In genomic region chr1:46689897-46690296, GRCh38 we compare ENCODE assay signal across 30 cellular contexts.
DNase-seq lines count a peak whose midpoint lies in the region; ATAC-seq, FAIRE-seq and TF ChIP-seq lines count a peak whose summit lies in the region.
"Had no signal": no experiment of that assay in that cellular context is flagged by ENCODE, and none has a peak within 500 bp of the region (broad histone marks: within the 10 kb centered on the region; RNA-seq: fewer than 3 reads in every experiment).

No MANE protein-coding gene starts in this region.

- H3K27me3 Mint-ChIP-seq in activated T-cell treated with anti-CD3 and anti-CD28 coated beads, Interleukin-2, amount 50 U/mL, for 24 hours, result no peaks in the 10 kb centered on the region
- no peaks in the 10 kb centered on the region for H3K27me3 Mint-ChIP-seq in effector memory CD8-positive, alpha-beta T cell
- H3K27me3 Mint-ChIP-seq in stimulated activated naive B cell treated with anti-CD40 and anti-IgM and Interleukin-4, amounts not matched to agents 10 μg/mL and 1 μg/mL and 100 μg/mL, for 72 hours, result no peaks in the 10 kb centered on the region
- H3K27me3 Mint-ChIP-seq: activated CD4-positive, alpha-beta T cell treated with anti-CD3 and anti-CD28 coated beads for 36 hours; CD4-positive, CD25-positive, alpha-beta regulatory T cell; central memory CD8-positive, alpha-beta T cell; dendritic cell treated with granulocyte-macrophage colony-stimulating factor and Interleukin-4, amounts not matched to agents 40 ng/mL and 50 ng/mL, for 4 days; naive B cell had no signal

- H3K27me3 ChIP-seq in Loucy (ENCODE audit: insufficient read depth, low read length, poor library complexity, severe bottlenecking), result no peaks in the 10 kb centered on the region
- H3K27me3 ChIP-seq: esophagus muscularis mucosa, foreskin keratinocyte, tibial artery, vagina had no signal

- peaks cover 88% of the 10 kb centered on the region for H3K4me1 ChIP-seq in Loucy (ENCODE audit: insufficient read depth, low read length, poor library complexity, severe bottlenecking)
- H3K4me1 ChIP-seq: foreskin keratinocyte had no signal

- FAIRE-seq in GM19239 (lab: Jason Lieb, UNC), result no peak
- FAIRE-seq: D721Med, H1, K562, keratinocyte, RCC 7860 had no signal

- DNase-seq in activated T-cell treated with anti-CD3 and anti-CD28 coated beads, Interleukin-2, amount 50 U/mL, for 24 hours, result no peak
- DNase-seq in activated T-cell treated with anti-CD3 and anti-CD28 coated beads, Interleukin-2, amount 50 U/mL, for 48 hours, result no peak
- no peak for DNase-seq in effector memory CD8-positive, alpha-beta T cell
- DNase-seq in stimulated activated naive B cell treated with anti-CD40 and anti-IgM and Interleukin-4, amounts not matched to agents 10 μg/mL and 1 μg/mL and 100 μg/mL, for 72 hours, result no peak
- DNase-seq in DMS79 (lab: John Stamatoyannopoulos, UW) (no peak), GM19239 (ENCODE audit: insufficient read length, low spot score) (no peak), AG20443 (ENCODE audit: low spot score) (no peak)
- DNase-seq: activated CD4-positive, alpha-beta T cell treated with anti-CD3 and anti-CD28 coated beads for 36 hours; activated gamma-delta T cell; CD4-positive, CD25-positive, alpha-beta regulatory T cell; foreskin keratinocyte; head of caudate nucleus; naive B cell; NCI-H1436 treated with DMSO at 0.1 percent for 48 hours; NCI-H2081 treated with DMSO at 0.1 percent for 48 hours; NCI-H226; NCI-H69; SHP77 treated with DMSO at 0.1 percent for 48 hours; stimulated activated CD4-positive, alpha-beta T cell treated with anti-CD3 and anti-CD28 coated beads, Interleukin-4, amount 100 ng/mL, for 24 hours; tibial artery had no signal

- H3K79me2 ChIP-seq in Loucy (ENCODE audit: insufficient read depth, low read length), result peaks cover 31% of the 10 kb centered on the region

- peak overlapping the region; percentile 72 for H3K27ac Mint-ChIP-seq in activated T-cell treated with anti-CD3 and anti-CD28 coated beads, Interleukin-2, amount 50 U/mL, for 24 hours
- peak overlapping the region; percentile 16 to 87 for H3K27ac Mint-ChIP-seq in effector memory CD8-positive, alpha-beta T cell
- peak overlapping the region; percentile 37 for H3K27ac Mint-ChIP-seq in stimulated activated naive B cell treated with anti-CD40 and anti-IgM and Interleukin-4, amounts not matched to agents 10 μg/mL and 1 μg/mL and 100 μg/mL, for 72 hours
- H3K27ac Mint-ChIP-seq: activated CD4-positive, alpha-beta T cell treated with anti-CD3 and anti-CD28 coated beads for 36 hours; CD4-positive, CD25-positive, alpha-beta regulatory T cell; dendritic cell treated with granulocyte-macrophage colony-stimulating factor and Interleukin-4, amounts not matched to agents 40 ng/mL and 50 ng/mL, for 4 days had no signal

- TF ChIP-seq CTCF in Loucy (conservative IDR thresholded peaks at IDR 0.05; ENCODE audit: low read length), result no peak

- H3K4me1 Mint-ChIP-seq in activated T-cell treated with anti-CD3 and anti-CD28 coated beads, Interleukin-2, amount 50 U/mL, for 24 hours (ENCODE audit: low read depth), result peaks cover 21% of the 10 kb centered on the region
- peaks cover 0 to 15% of the 10 kb centered on the region in 2 donors for H3K4me1 Mint-ChIP-seq in effector memory CD8-positive, alpha-beta T cell (ENCODE audit: low read depth in 2 of 2)
- H3K4me1 Mint-ChIP-seq in stimulated activated naive B cell treated with anti-CD40 and anti-IgM and Interleukin-4, amounts not matched to agents 10 μg/mL and 1 μg/mL and 100 μg/mL, for 72 hours, result peaks cover 10 to 20% of the 10 kb centered on the region in 2 donors

- no peaks in the 10 kb centered on the region for H4K20me1 ChIP-seq in Loucy (ENCODE audit: insufficient read depth, low read length, poor library complexity, severe bottlenecking)

- peaks cover 96% of the 10 kb centered on the region for H3K36me3 Mint-ChIP-seq in activated T-cell treated with anti-CD3 and anti-CD28 coated beads, Interleukin-2, amount 50 U/mL, for 24 hours (ENCODE audit: low read depth)
- peaks cover 71% of the 10 kb centered on the region for H3K36me3 Mint-ChIP-seq in effector memory CD8-positive, alpha-beta T cell (ENCODE audit: insufficient read depth)
- H3K36me3 Mint-ChIP-seq in stimulated activated naive B cell treated with anti-CD40 and anti-IgM and Interleukin-4, amounts not matched to agents 10 μg/mL and 1 μg/mL and 100 μg/mL, for 72 hours, result peaks cover 49 to 51% of the 10 kb centered on the region in 2 donors

- no peaks in the 10 kb centered on the region for H3K9me3 ChIP-seq in Loucy (ENCODE audit: insufficient read depth, low read depth, low read length)
- H3K9me3 ChIP-seq: esophagus muscularis mucosa, tibial artery, vagina had no signal

- H3K9ac ChIP-seq in Loucy (ENCODE audit: low read depth, low read length, poor library complexity, severe bottlenecking), result peak overlapping the region; percentile 51

- no peak overlapping the region for H3K4me3 ChIP-seq in Loucy (ENCODE audit: low read length, poor library complexity, severe bottlenecking)
- H3K4me3 ChIP-seq: esophagus muscularis mucosa, K562, tibial artery, vagina had no signal

- no peaks in the 10 kb centered on the region for H3K9me3 Mint-ChIP-seq in activated T-cell treated with anti-CD3 and anti-CD28 coated beads, Interleukin-2, amount 50 U/mL, for 24 hours
- no peaks in the 10 kb centered on the region for H3K9me3 Mint-ChIP-seq in effector memory CD8-positive, alpha-beta T cell
- no peaks in the 10 kb centered on the region for H3K9me3 Mint-ChIP-seq in stimulated activated naive B cell treated with anti-CD40 and anti-IgM and Interleukin-4, amounts not matched to agents 10 μg/mL and 1 μg/mL and 100 μg/mL, for 72 hours
- H3K9me3 Mint-ChIP-seq: CD4-positive, CD25-positive, alpha-beta regulatory T cell; central memory CD8-positive, alpha-beta T cell; dendritic cell treated with granulocyte-macrophage colony-stimulating factor and Interleukin-4, amounts not matched to agents 40 ng/mL and 50 ng/mL, for 4 days; naive B cell had no signal

- H3K9me2 ChIP-seq in Loucy (replicated peaks; ENCODE audit: low read depth, low read length), result no peaks in the 10 kb centered on the region

- H3K36me3 ChIP-seq in Loucy (ENCODE audit: insufficient read depth, low read length), result peaks cover 65% of the 10 kb centered on the region

- no peak overlapping the region for H3K4me3 Mint-ChIP-seq in activated T-cell treated with anti-CD3 and anti-CD28 coated beads, Interleukin-2, amount 50 U/mL, for 24 hours
- H3K4me3 Mint-ChIP-seq in effector memory CD8-positive, alpha-beta T cell, result no peak overlapping the region
- H3K4me3 Mint-ChIP-seq in stimulated activated naive B cell treated with anti-CD40 and anti-IgM and Interleukin-4, amounts not matched to agents 10 μg/mL and 1 μg/mL and 100 μg/mL, for 72 hours, result no peak overlapping the region
- H3K4me3 Mint-ChIP-seq: activated CD4-positive, alpha-beta T cell treated with anti-CD3 and anti-CD28 coated beads for 36 hours; CD4-positive, CD25-positive, alpha-beta regulatory T cell; central memory CD8-positive, alpha-beta T cell; dendritic cell treated with granulocyte-macrophage colony-stimulating factor and Interleukin-4, amounts not matched to agents 40 ng/mL and 50 ng/mL, for 4 days; naive B cell had no signal

- no peak overlapping the region for H2AFZ ChIP-seq in Loucy (ENCODE audit: low read length)

- H3F3A ChIP-seq in Loucy (ENCODE audit: low read depth), result peaks cover 24% of the 10 kb centered on the region

- H3K4me2 ChIP-seq in Loucy (ENCODE audit: low read depth, low read length, poor library complexity, severe bottlenecking), result peak overlapping the region; percentile 71

- ATAC-seq in effector memory CD8-positive, alpha-beta T cell (replicated peaks), result no peak
- ATAC-seq in stimulated activated naive B cell treated with anti-CD40 and anti-IgM and Interleukin-4, amounts not matched to agents 10 μg/mL and 1 μg/mL and 100 μg/mL, for 72 hours (replicated peaks), result peak; percentile 81 to 89
- ATAC-seq: activated CD4-positive, alpha-beta T cell treated with anti-CD3 and anti-CD28 coated beads for 36 hours; foreskin keratinocyte; K562 had no signal
